In genomic region chr13:107441279-107441678, GRCh38 we compare ENCODE assay signal across 22 cellular contexts.
A peak's percentile ranks its signal among the peaks of the same experiment; 100 is the strongest.
DNase-seq lines count a peak whose midpoint lies in the region; ATAC-seq, FAIRE-seq and TF ChIP-seq lines count a peak whose summit lies in the region.
"Had no signal": no experiment of that assay in that cellular context is flagged by ENCODE, and none has a peak within 500 bp of the region (broad histone marks: within the 10 kb centered on the region; RNA-seq: fewer than 3 reads in every experiment).

No MANE protein-coding gene starts in this region.

- WGBS in mammary epithelial cell (ENCODE audit: low coverage, missing lambda C conversion rate) = 64% methylated on average over 3 of the region's 3 CpGs

- DNase-seq in MCF 10A (ENCODE audit: unreplicated experiment) (peak; percentile 45), mammary epithelial cell (no peak), astrocyte (ENCODE audit: low read depth) (peak; percentile 95), fibroblast of villous mesenchyme (ENCODE audit: low read depth) (peak; percentile 24), germinal center (ENCODE audit: low spot score) (no peak), KG1 (lab: John Stamatoyannopoulos, UW) (no peak), HK-2 (ENCODE audit: unreplicated experiment) (no peak)
- DNase-seq: CD4-positive, alpha-beta T cell; Kasumi-1; NCI-H1417; NCI-H2227 treated with DMSO at 0.1 percent for 48 hours; SHP77 treated with DMSO at 0.1 percent for 48 hours had no signal

- POLR2A ChIA-PET in MCF 10A (lab: Yijun Ruan, JAX) = no interaction called here

- H3K27me3 ChIP-seq in mammary epithelial cell (ENCODE audit: insufficient read depth, low read length) (no peaks in the 10 kb centered on the region), astrocyte (ENCODE audit: insufficient read depth, low read length) (no peaks in the 10 kb centered on the region)
- H3K27me3 ChIP-seq: ascending aorta, esophagus muscularis mucosa had no signal

- H3K36me3 Mint-ChIP-seq in MCF 10A (ENCODE audit: insufficient read depth, unreplicated experiment) = no peaks in the 10 kb centered on the region
- H3K36me3 Mint-ChIP-seq in astrocyte (ENCODE audit: low read depth, unreplicated experiment) = no peaks in the 10 kb centered on the region
- H3K36me3 Mint-ChIP-seq: type B pancreatic cell had no signal

- H3K27me3 Mint-ChIP-seq in MCF 10A (ENCODE audit: insufficient read depth, unreplicated experiment) = no peaks in the 10 kb centered on the region
- H3K27me3 Mint-ChIP-seq in astrocyte (ENCODE audit: low read depth, unreplicated experiment) = no peaks in the 10 kb centered on the region
- H3K27me3 Mint-ChIP-seq: CD4-positive, alpha-beta T cell; type B pancreatic cell had no signal

- peaks cover 9% of the 10 kb centered on the region for H3K4me1 Mint-ChIP-seq in MCF 10A (ENCODE audit: insufficient read depth, unreplicated experiment)
- H3K4me1 Mint-ChIP-seq in astrocyte (ENCODE audit: low read depth, unreplicated experiment) = peaks cover 9% of the 10 kb centered on the region

- no peak for FAIRE-seq in astrocyte (lab: Jason Lieb, UNC)
- FAIRE-seq: GM12878 had no signal

- in situ Hi-C loops in mammary epithelial cell (cut with MboI; ENCODE audit: low sequenced_read_pairs in 2 of 2) = no loop called here

- dilution Hi-C loops in mammary epithelial cell (cut with HindIII; ENCODE audit: low sequenced_read_pairs) = no loop called here

- H3K4me2 ChIP-seq in mammary epithelial cell (ENCODE audit: insufficient read depth, low read depth, low read length) = no peak overlapping the region
- peak overlapping the region; percentile 48 for H3K4me2 ChIP-seq in astrocyte (ENCODE audit: low read length)

- CTCF ChIA-PET in MCF 10A (lab: Yijun Ruan, JAX) = interaction anchor here (0.6 kb wide), 1 partner anchor 31 kb away, joined by 3 read pairs; no protein-coding TSS in a partner anchor
- CTCF ChIA-PET in mammary epithelial cell (lab: Charles Lee; ENCODE audit: low non-redundant PET) = no interaction called here

- no peaks in the 10 kb centered on the region for H3K9me3 ChIP-seq in mammary epithelial cell (replicated peaks; ENCODE audit: insufficient read depth, low read length)
- H3K9me3 ChIP-seq in astrocyte (ENCODE audit: insufficient read depth, low read depth, low read length) = no peaks in the 10 kb centered on the region
- H3K9me3 ChIP-seq: ascending aorta, esophagus muscularis mucosa had no signal

- no peak for ATAC-seq in HG02642 (IDR thresholded peaks at IDR 0.05; ENCODE audit: poor library complexity, unreplicated experiment)
- ATAC-seq: GM12878, left lobe of liver had no signal

- TF ChIP-seq CTCF in MCF 10A (IDR thresholded peaks at IDR 0.05; ENCODE audit: unreplicated experiment) (no peak), mammary epithelial cell (conservative IDR thresholded peaks at IDR 0.05 in 1 of 2, IDR thresholded peaks at IDR 0.05 in 1 of 2; ENCODE audit: extremely low read depth in 1 of 2, insufficient read depth in 1 of 2, low read depth in 1 of 2, low read length in 2 of 2) (no peak), astrocyte (IDR thresholded peaks at IDR 0.05; ENCODE audit: insufficient read depth, low read depth, low read length) (no peak), fibroblast of villous mesenchyme (IDR thresholded peaks at IDR 0.05; ENCODE audit: insufficient read depth, low read depth, low read length) (no peak)

- H2AFZ ChIP-seq in mammary epithelial cell (ENCODE audit: low read depth, low read length) (no peak overlapping the region), astrocyte (ENCODE audit: low read depth, low read length) (no peak overlapping the region)
- H2AFZ ChIP-seq: parathyroid adenoma had no signal

- H3K4me3 ChIP-seq in mammary epithelial cell (replicated peaks in 1 of 3; ENCODE audit: insufficient read depth in 1 of 3, low read depth in 2 of 3, low read length in 3 of 3) (no peak overlapping the region), astrocyte (ENCODE audit: insufficient read depth, low read depth, low read length) (no peak overlapping the region), fibroblast of villous mesenchyme (ENCODE audit: low read depth, low read length) (no peak overlapping the region)
- H3K4me3 ChIP-seq: ascending aorta, esophagus muscularis mucosa, GM12878, skin epidermis had no signal

- no TSS peak for BruUV-seq in MCF 10A (replicated peaks; lab: Mats Ljungman, UMichigan)
- no TSS peak for BruUV-seq in mammary epithelial cell (replicated peaks; lab: Mats Ljungman, UMichigan)

- peaks cover 10% of the 10 kb centered on the region for H3K9me3 Mint-ChIP-seq in MCF 10A (ENCODE audit: unreplicated experiment)
- no peaks in the 10 kb centered on the region for H3K9me3 Mint-ChIP-seq in astrocyte (ENCODE audit: unreplicated experiment)
- H3K9me3 Mint-ChIP-seq: type B pancreatic cell had no signal

- intact Hi-C loops in MCF 10A (cut with micrococcal nuclease) = no loop called here
- intact Hi-C loops in mammary epithelial cell (cut with micrococcal nuclease) = no loop called here

- H3K9ac ChIP-seq in mammary epithelial cell (ENCODE audit: insufficient read depth, low read length) (no peak overlapping the region), astrocyte (ENCODE audit: low read length) (no peak overlapping the region)
- H3K9ac ChIP-seq: parathyroid adenoma had no signal

- H3K79me2 ChIP-seq in mammary epithelial cell (ENCODE audit: insufficient read depth, low read length) = no peaks in the 10 kb centered on the region
- H3K79me2 ChIP-seq in astrocyte (ENCODE audit: insufficient read depth, low read length) = no peaks in the 10 kb centered on the region
- H3K79me2 ChIP-seq: parathyroid adenoma had no signal

- no peaks in the 10 kb centered on the region for H3K4me1 ChIP-seq in mammary epithelial cell (ENCODE audit: insufficient read depth, low read length)
- peaks cover 7% of the 10 kb centered on the region for H3K4me1 ChIP-seq in astrocyte (ENCODE audit: insufficient read depth, low read length)
- H3K4me1 ChIP-seq: esophagus muscularis mucosa, parathyroid adenoma had no signal

- H4K20me1 ChIP-seq in mammary epithelial cell (ENCODE audit: insufficient read depth, low read length) (no peaks in the 10 kb centered on the region), astrocyte (ENCODE audit: insufficient read depth, low read length) (no peaks in the 10 kb centered on the region)

- no peak overlapping the region for H3K27ac ChIP-seq in mammary epithelial cell (ENCODE audit: insufficient read depth, low read depth, low read length)
- peak overlapping the region; percentile 25 for H3K27ac ChIP-seq in astrocyte (ENCODE audit: low read depth, low read length)
- H3K27ac ChIP-seq: 22Rv1, ascending aorta, esophagus muscularis mucosa, parathyroid adenoma, skin epidermis had no signal

- H3K27ac Mint-ChIP-seq in MCF 10A (ENCODE audit: low read depth, unreplicated experiment) (no peak overlapping the region), astrocyte (ENCODE audit: unreplicated experiment) (peak overlapping the region; percentile 35)
- H3K27ac Mint-ChIP-seq: CD4-positive, alpha-beta T cell; T-helper 2 cell treated with Interferon-gamma antibody and Interleukin-4, amounts not matched to agents 5 μg/mL and 100 μg/mL, for 36 hours; type B pancreatic cell had no signal

- H3K4me3 Mint-ChIP-seq in MCF 10A (ENCODE audit: unreplicated experiment) (no peak overlapping the region), astrocyte (ENCODE audit: unreplicated experiment) (no peak overlapping the region)
- H3K4me3 Mint-ChIP-seq: CD4-positive, alpha-beta T cell; T-helper 2 cell treated with Interferon-gamma antibody and Interleukin-4, amounts not matched to agents 5 μg/mL and 100 μg/mL, for 36 hours; type B pancreatic cell had no signal

- H3K36me3 ChIP-seq in mammary epithelial cell (ENCODE audit: insufficient read depth, low read length) (no peaks in the 10 kb centered on the region), astrocyte (ENCODE audit: insufficient read depth, low read length) (no peaks in the 10 kb centered on the region)
- H3K36me3 ChIP-seq: ascending aorta, esophagus muscularis mucosa had no signal

Comparison
In these comparisons a context has a peak if more than half of its experiments do, and no peak if none do; other contexts are left out.
1. DNase-seq: peak in MCF 10A (single experiment), astrocyte (single experiment) and fibroblast of villous mesenchyme (single experiment); none in mammary epithelial cell (single experiment), germinal center (single experiment), KG1 (single experiment) and HK-2 (single experiment).